9 cellular contexts compared by ENCODE assay signal in the genomic region with DNA sequence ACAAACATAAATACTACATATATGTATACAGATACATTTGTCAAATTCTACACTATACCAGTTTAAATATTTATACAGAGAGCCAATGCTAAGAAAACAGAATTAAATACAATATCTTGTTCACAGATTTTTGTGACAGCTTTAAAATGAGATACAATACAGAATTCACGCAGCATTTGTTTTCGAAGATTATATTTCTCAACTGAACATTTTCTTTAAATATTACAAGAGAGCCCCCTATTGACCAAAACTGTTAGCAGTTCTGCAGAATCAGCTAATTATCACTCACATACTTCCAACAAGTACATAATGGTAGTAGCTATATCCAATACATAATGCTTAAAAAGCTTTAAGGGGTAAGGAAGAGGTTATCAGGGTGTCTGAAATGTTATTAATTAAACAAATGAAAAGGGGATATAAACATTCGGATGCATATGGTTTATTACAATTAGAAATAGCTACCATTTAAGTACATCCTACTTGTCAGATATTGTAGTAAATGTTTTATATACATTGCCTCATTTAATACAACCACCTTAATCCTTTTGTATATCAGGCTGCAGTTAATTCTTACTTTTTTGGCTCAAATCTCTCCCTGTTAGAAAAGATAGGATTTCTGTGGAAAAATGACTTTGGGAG. TPM values are rescaled to one million over a fixed set of nuclear protein-coding genes. Genes with fewer than 3 reads are reported as not detected.
DNase-seq lines count a peak whose midpoint lies in the region; ATAC-seq, FAIRE-seq and TF ChIP-seq lines count a peak whose summit lies in the region.
"Had no signal": no experiment of that assay in that cellular context is flagged by ENCODE, and none has a peak within 500 bp of the region (broad histone marks: within the 10 kb centered on the region; RNA-seq: fewer than 3 reads in every experiment).

No MANE protein-coding gene starts in this region.

- H3K27me3 Mint-ChIP-seq in neural crest cell (ENCODE audit: low read depth), result no peaks in the 10 kb centered on the region
- H3K27me3 Mint-ChIP-seq: activated naive CD8-positive, alpha-beta T cell treated with anti-CD3 and anti-CD28 coated beads, Interleukin-2, amount 10 ng/mL, durations not matched to agents 7 days and 5 days had no signal

- TF ChIP-seq CTCF in neural crest cell (conservative IDR thresholded peaks at IDR 0.05), result peak; percentile 73

- FAIRE-seq in A204.1 (lab: Jason Lieb, UNC), result peak; percentile 94

- no peak overlapping the region for H3K4me3 Mint-ChIP-seq in neural crest cell
- H3K4me3 Mint-ChIP-seq: activated naive CD8-positive, alpha-beta T cell treated with anti-CD3 and anti-CD28 coated beads, Interleukin-2, amount 10 ng/mL, durations not matched to agents 7 days and 5 days had no signal

- peaks cover 19% of the 10 kb centered on the region for H3K4me1 Mint-ChIP-seq in neural crest cell
- H3K4me1 Mint-ChIP-seq: activated naive CD8-positive, alpha-beta T cell treated with anti-CD3 and anti-CD28 coated beads, Interleukin-2, amount 10 ng/mL, durations not matched to agents 7 days and 5 days had no signal

- no peak overlapping the region for H3K27ac Mint-ChIP-seq in neural crest cell (ENCODE audit: unreplicated experiment)
- H3K27ac Mint-ChIP-seq: activated naive CD8-positive, alpha-beta T cell treated with anti-CD3 and anti-CD28 coated beads, Interleukin-2, amount 10 ng/mL, durations not matched to agents 7 days and 5 days had no signal

- DNase-seq in NCI-H2227 treated with DMSO at 0.1 percent for 48 hours (lab: John Stamatoyannopoulos, UW) (peak; percentile 24), cerebellum (ENCODE audit: low spot score) (peak; percentile 44), neural crest cell (ENCODE audit: low read depth, low spot score) (no peak), NCI-H2029 treated with DMSO at 0.1 percent for 48 hours (lab: John Stamatoyannopoulos, UW) (no peak)
- DNase-seq in activated naive CD4-positive, alpha-beta T cell treated with Interleukin-2 at 50 U/mL for 16 hours, result no peak
- DNase-seq in stimulated activated CD4-positive, alpha-beta T cell treated with anti-CD3 and anti-CD28 coated beads, Interleukin-4, amount 100 ng/mL, for 4 hours, result no peak
- DNase-seq: activated naive CD8-positive, alpha-beta T cell treated with anti-CD3 and anti-CD28 coated beads, Interleukin-2, amount 10 ng/mL, durations not matched to agents 7 days and 5 days had no signal

- peaks cover 25% of the 10 kb centered on the region for H3K36me3 Mint-ChIP-seq in neural crest cell (ENCODE audit: low read depth)

- H3K9me3 Mint-ChIP-seq in neural crest cell, result no peaks in the 10 kb centered on the region
- H3K9me3 Mint-ChIP-seq: activated naive CD8-positive, alpha-beta T cell treated with anti-CD3 and anti-CD28 coated beads, Interleukin-2, amount 10 ng/mL, durations not matched to agents 7 days and 5 days had no signal

- ATAC-seq in GM18861 (IDR thresholded peaks at IDR 0.05; ENCODE audit: unreplicated experiment), result peak; percentile 60

RNA-seq across cellular contexts. Expression of gene ZDHHC21, which starts 31.7 kb away (rescaled TPM):
- total RNA-seq in cerebellum, result 68.6 TPM
- 13.2 and 13.8 TPM in 2 replicates for total RNA-seq in neural crest cell

Comparison
In these comparisons a context has a peak if more than half of its experiments do, and no peak if none do; other contexts are left out.
1. DNase-seq: peak in NCI-H2227 treated with DMSO at 0.1 percent for 48 hours (single experiment) and cerebellum (single experiment); none in neural crest cell (single experiment), activated naive CD4-positive, alpha-beta T cell treated with Interleukin-2 at 50 U/mL for 16 hours (single experiment), NCI-H2029 treated with DMSO at 0.1 percent for 48 hours (single experiment) and stimulated activated CD4-positive, alpha-beta T cell treated with anti-CD3 and anti-CD28 coated beads, Interleukin-4, amount 100 ng/mL, for 4 hours (0 of 2).